ENCODE assay signal across 28 cellular contexts in genomic region chr4:188414441-188414840, GRCh38.
"Had no signal": no experiment of that assay in that cellular context is flagged by ENCODE, and none has a peak within 500 bp of the region (broad histone marks: within the 10 kb centered on the region; RNA-seq: fewer than 3 reads in every experiment).

No MANE protein-coding gene starts in this region.

- ATAC-seq: left colon; left lung; lower lobe of right lung; mucosa of descending colon; naive thymus-derived CD4-positive, alpha-beta T cell; natural killer cell treated with Interleukin-12 subunit alpha and Interleukin-12 subunit beta and Interleukin-15 and Interleukin-18, amount 100 ng/mL, for 72 hours; pancreas; right cardiac atrium; sciatic nerve; stimulated activated effector memory CD8-positive, alpha-beta T cell treated with anti-CD3 and anti-CD28 coated beads, Interleukin-12 subunit alpha, Interleukin-12 subunit beta, amount 100 ng/mL, for 72 hours had no signal

- H3K36me3 ChIP-seq: left lung, lower lobe of right lung, pancreas, prostate gland, spleen, suprapubic skin, thoracic aorta, tibial artery, uterus had no signal

- H3K4me3 ChIP-seq: left lung, lower lobe of right lung, mucosa of descending colon, pancreas, prostate gland, skin epidermis, spleen, suprapubic skin, thoracic aorta, tibial artery, uterus had no signal

- H3K9me3 ChIP-seq: lower lobe of right lung, pancreas, prostate gland, suprapubic skin, thoracic aorta, tibial artery, uterus had no signal

- FAIRE-seq: islet of Langerhans, kidney, pancreas had no signal

- H3K27ac ChIP-seq: left lung, lower lobe of right lung, pancreas, prostate gland, skin epidermis, spleen, suprapubic skin, thoracic aorta, tibial artery, uterus had no signal

- H3K4me1 ChIP-seq: left lung, lower lobe of right lung, pancreas, prostate gland, spleen, suprapubic skin, tibial artery, uterus had no signal

- H3K27me3 ChIP-seq: left lung, pancreas, spleen, suprapubic skin, tibial artery, uterus had no signal

- DNase-seq: hippocampal formation; immature natural killer cell; kidney; left colon; left lung; lower lobe of right lung; mammary epithelial cell; midbrain; mucosa of descending colon; naive thymus-derived CD4-positive, alpha-beta T cell; nucleus accumbens; pancreas; posterior cingulate gyrus; retina; right cardiac atrium; spleen; stimulated activated CD4-positive, alpha-beta T cell treated with anti-CD3 and anti-CD28 coated beads, Interleukin-4, amount 100 ng/mL, for 24 hours; stimulated activated naive CD4-positive, alpha-beta T cell; tibial artery; uterus had no signal
